21 cellular contexts compared by ENCODE assay signal in the genomic region with DNA sequence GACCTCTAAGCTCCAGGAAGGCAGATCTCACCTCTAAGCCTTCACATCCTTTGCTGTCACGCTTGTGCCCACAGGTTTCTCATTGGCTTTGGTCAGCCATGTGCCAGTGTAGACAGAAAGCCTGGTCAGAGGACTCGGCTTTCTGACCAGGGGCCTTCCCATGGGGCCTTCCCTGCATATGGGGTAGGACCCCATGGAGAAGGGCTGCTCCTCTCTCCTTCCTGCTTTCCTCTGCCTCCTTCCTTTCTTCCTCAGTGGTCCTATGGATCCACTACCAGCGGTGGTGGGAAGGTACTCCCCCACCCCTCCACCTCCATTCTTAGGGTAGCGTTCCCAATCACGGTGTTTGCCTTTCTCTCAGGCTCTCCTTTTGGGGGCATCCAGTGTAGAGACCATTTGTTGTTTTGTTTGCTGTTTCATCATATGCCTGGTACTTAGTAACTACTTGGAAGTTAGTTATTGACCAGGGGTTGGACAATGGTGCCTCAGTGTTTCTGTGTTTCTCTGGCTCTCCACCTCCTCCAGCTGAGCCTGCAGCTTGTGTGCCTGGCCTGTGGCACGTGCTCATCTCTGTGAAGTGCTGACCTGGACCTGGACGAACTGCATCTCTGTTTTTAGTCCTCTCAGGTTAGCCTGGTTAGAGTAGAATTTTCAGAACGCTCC.
"Had no signal": no experiment of that assay in that cellular context is flagged by ENCODE, and none has a peak within 500 bp of the region (broad histone marks: within the 10 kb centered on the region; RNA-seq: fewer than 3 reads in every experiment).

No MANE protein-coding gene starts in this region.

- ATAC-seq: activated CD8-positive, alpha-beta memory T cell treated with anti-CD3 and anti-CD28 coated beads, Interleukin-2, amount 10 ng/mL, durations not matched to agents 7 days and 5 days; SK-N-SH treated with all-trans-retinoic acid at 6 μM for 48 hours had no signal

- H3K4me3 Mint-ChIP-seq: activated CD4-positive, alpha-beta T cell treated with anti-CD3 and anti-CD28 coated beads, Interleukin-2, amount 10 ng/mL, durations not matched to agents 24 days and 14 days; activated CD8-positive, alpha-beta memory T cell treated with anti-CD3 and anti-CD28 coated beads, Interleukin-2, amount 10 ng/mL, durations not matched to agents 7 days and 5 days; activated naive CD4-positive, alpha-beta T cell treated with anti-CD3 and anti-CD28 coated beads, Interleukin-2, amount 50 U/mL, for 24 hours; activated T-cell treated with anti-CD3 and anti-CD28 coated beads, Interleukin-2, amount 50 U/mL, for 24 hours; activated T-helper 1 cell treated with anti-CD3 and anti-CD28 coated beads, Interleukin-12 subunit alpha, Interleukin-12 subunit beta, Interleukin-2, Interleukin-4 antibody, amounts not matched to agents 30 ng/mL and 10 ng/mL and 1 ng/mL, durations not matched to agents 14 hours and 24 hours and 36 hours had no signal

- H3K9me3 Mint-ChIP-seq: activated CD4-positive, alpha-beta T cell treated with anti-CD3 and anti-CD28 coated beads, Interleukin-2, amount 10 ng/mL, durations not matched to agents 24 days and 14 days; activated naive CD4-positive, alpha-beta T cell treated with anti-CD3 and anti-CD28 coated beads, Interleukin-2, amount 50 U/mL, for 24 hours; activated T-cell treated with anti-CD3 and anti-CD28 coated beads, Interleukin-2, amount 50 U/mL, for 24 hours; activated T-helper 1 cell treated with anti-CD3 and anti-CD28 coated beads, Interleukin-12 subunit alpha, Interleukin-12 subunit beta, Interleukin-2, Interleukin-4 antibody, amounts not matched to agents 30 ng/mL and 10 ng/mL and 1 ng/mL, durations not matched to agents 14 hours and 24 hours and 36 hours had no signal

- DNase-seq: activated CD4-positive, alpha-beta T cell treated with anti-CD3 and anti-CD28 coated beads, Interleukin-2, amount 10 ng/mL, durations not matched to agents 24 days and 14 days; activated CD4-positive, alpha-beta T cell treated with anti-CD3 and anti-CD28 coated beads, Interleukin-2, amount 50 U/mL, for 48 hours; activated CD4-positive, CD25-positive, alpha-beta regulatory T cell treated with anti-CD3 and anti-CD28 coated beads, Interleukin-2, amount 50 U/mL, for 72 hours; activated CD8-positive, alpha-beta memory T cell treated with anti-CD3 and anti-CD28 coated beads, Interleukin-2, amount 10 ng/mL, durations not matched to agents 7 days and 5 days; activated effector memory CD4-positive, alpha-beta T cell treated with Interleukin-2 at 50 U/mL for 16 hours; activated naive CD4-positive, alpha-beta T cell; activated T-cell treated with anti-CD3 and anti-CD28 coated beads, Interleukin-2, amount 50 U/mL, for 24 hours; aorta; central memory CD4-positive, alpha-beta T cell; KG1; NCI-H1048; NCI-H1930; NCI-H2171; NCI-H226; NCI-H526; NCI-H774; SW 1271 had no signal

- H3K27me3 Mint-ChIP-seq: activated CD4-positive, alpha-beta T cell treated with anti-CD3 and anti-CD28 coated beads, Interleukin-2, amount 10 ng/mL, durations not matched to agents 24 days and 14 days; activated CD8-positive, alpha-beta memory T cell treated with anti-CD3 and anti-CD28 coated beads, Interleukin-2, amount 10 ng/mL, durations not matched to agents 7 days and 5 days; activated naive CD4-positive, alpha-beta T cell treated with anti-CD3 and anti-CD28 coated beads, Interleukin-2, amount 50 U/mL, for 24 hours; activated T-cell treated with anti-CD3 and anti-CD28 coated beads, Interleukin-2, amount 50 U/mL, for 24 hours had no signal

- H3K27ac Mint-ChIP-seq: activated CD4-positive, alpha-beta T cell treated with anti-CD3 and anti-CD28 coated beads, Interleukin-2, amount 10 ng/mL, durations not matched to agents 24 days and 14 days; activated CD8-positive, alpha-beta memory T cell treated with anti-CD3 and anti-CD28 coated beads, Interleukin-2, amount 10 ng/mL, durations not matched to agents 7 days and 5 days; activated naive CD4-positive, alpha-beta T cell treated with anti-CD3 and anti-CD28 coated beads, Interleukin-2, amount 50 U/mL, for 24 hours; activated T-cell treated with anti-CD3 and anti-CD28 coated beads, Interleukin-2, amount 50 U/mL, for 24 hours; activated T-helper 1 cell treated with anti-CD3 and anti-CD28 coated beads, Interleukin-12 subunit alpha, Interleukin-12 subunit beta, Interleukin-2, Interleukin-4 antibody, amounts not matched to agents 30 ng/mL and 10 ng/mL and 1 ng/mL, durations not matched to agents 14 hours and 24 hours and 36 hours had no signal

- FAIRE-seq: bronchial epithelial cell had no signal

- H3K4me1 Mint-ChIP-seq: activated CD4-positive, alpha-beta T cell treated with anti-CD3 and anti-CD28 coated beads, Interleukin-2, amount 10 ng/mL, durations not matched to agents 24 days and 14 days; activated naive CD4-positive, alpha-beta T cell treated with anti-CD3 and anti-CD28 coated beads, Interleukin-2, amount 50 U/mL, for 24 hours had no signal
